8 cellular contexts compared by ENCODE assay signal in genomic region chr13:65638572-65639168, GRCh38.
DNase-seq lines count a peak whose midpoint lies in the region; ATAC-seq and TF ChIP-seq lines count a peak whose summit lies in the region.

No MANE protein-coding gene starts in this region.

- no peaks in the 10 kb centered on the region for H3K36me3 Mint-ChIP-seq in neural crest cell (ENCODE audit: low read depth)

- H3K4me1 ChIP-seq in heart right ventricle (no peaks in the 10 kb centered on the region), vagina (no peaks in the 10 kb centered on the region)

- WGBS in heart right ventricle, 2 donors: 24 to 30% methylated on average over 2 of the region's 2 CpGs

- no peak overlapping the region for H3K4me3 Mint-ChIP-seq in neural crest cell

- H3K27me3 ChIP-seq in heart right ventricle (no peaks in the 10 kb centered on the region), vagina (no peaks in the 10 kb centered on the region)

- no peaks in the 10 kb centered on the region for H3K4me1 Mint-ChIP-seq in neural crest cell

- intact Hi-C loops in heart right ventricle (cut with DNase I) (no loop called here), Right ventricle myocardium superior (cut with DNase I) (no loop called here), vagina (cut with DNase I) (no loop called here)

- H3K36me3 ChIP-seq in heart right ventricle (no peaks in the 10 kb centered on the region), vagina (no peaks in the 10 kb centered on the region)

- TF ChIP-seq CTCF in heart right ventricle (IDR thresholded peaks at IDR 0.05) (peak in 8 of 9 donors; percentile 23 to 68 (median 53)), neural crest cell (conservative IDR thresholded peaks at IDR 0.05) (peak; percentile 74), vagina (IDR thresholded peaks at IDR 0.05) (no peak)

- H3K4me3 ChIP-seq in heart right ventricle (no peak overlapping the region), vagina (no peak overlapping the region)

- H3K27ac ChIP-seq in heart right ventricle: no peak overlapping the region
- H3K27ac ChIP-seq in vagina: no peak overlapping the region

- ATAC-seq in heart right ventricle (no peak), Right ventricle myocardium superior (ENCODE audit: poor library complexity) (no peak), HG02852 (IDR thresholded peaks at IDR 0.05; ENCODE audit: unreplicated experiment) (peak; percentile 88)

- no peaks in the 10 kb centered on the region for H3K9me3 Mint-ChIP-seq in neural crest cell

- no peak overlapping the region for H3K27ac Mint-ChIP-seq in neural crest cell (ENCODE audit: unreplicated experiment)

- DNase-seq in heart right ventricle (no peak), Right ventricle myocardium superior (no peak), NCI-H1694 treated with DMSO at 0.1 percent for 48 hours (lab: John Stamatoyannopoulos, UW) (peak; percentile 9), dermis microvascular lymphatic vessel endothelial cell (ENCODE audit: low read depth in 2 of 2) (peak; percentile 26 to 57), neural crest cell (ENCODE audit: low read depth, low spot score) (peak; percentile 9), occipital lobe (lab: John Stamatoyannopoulos, UW) (no peak), vagina (ENCODE audit: extremely low spot score in 2 of 2) (no peak)

- no peaks in the 10 kb centered on the region for H3K27me3 Mint-ChIP-seq in neural crest cell (ENCODE audit: low read depth)

- TF ChIP-seq POLR2A in vagina (IDR thresholded peaks at IDR 0.05): no peak

- H3K9me3 ChIP-seq in heart right ventricle: no peaks in the 10 kb centered on the region
- H3K9me3 ChIP-seq in vagina: no peaks in the 10 kb centered on the region

Comparison
In these comparisons a context has a peak if more than half of its experiments do, and no peak if none do; other contexts are left out.
1. DNase-seq: peak in NCI-H1694 treated with DMSO at 0.1 percent for 48 hours (single experiment), dermis microvascular lymphatic vessel endothelial cell (2 of 2) and neural crest cell (single experiment); none in heart right ventricle (0 of 2), Right ventricle myocardium superior (single experiment), occipital lobe (single experiment) and vagina (0 of 2).
2. CTCF ChIP-seq: peak in heart right ventricle (8 of 9) and neural crest cell (single experiment); none in vagina (0 of 3).